21 cellular contexts compared by ENCODE assay signal in genomic region chr20:55472704-55473103, GRCh38.
DNase-seq lines count a peak whose midpoint lies in the region; TF ChIP-seq lines count a peak whose summit lies in the region.
"Had no signal": no experiment of that assay in that cellular context is flagged by ENCODE, and none has a peak within 500 bp of the region (broad histone marks: within the 10 kb centered on the region; RNA-seq: fewer than 3 reads in every experiment).

No MANE protein-coding gene starts in this region.

- no peaks in the 10 kb centered on the region for H3K79me2 ChIP-seq in OCI-LY7 (ENCODE audit: insufficient read depth, low read depth, low read length)

- TF ChIP-seq CTCF in OCI-LY7 (conservative IDR thresholded peaks at IDR 0.05; ENCODE audit: low read length) (no peak), epithelial cell of esophagus (IDR thresholded peaks at IDR 0.05; ENCODE audit: insufficient read depth, low read depth, low read length, missing control alignments) (no peak), adrenal gland (IDR thresholded peaks at IDR 0.05) (no peak)

- H3K4me1 ChIP-seq in OCI-LY7 (ENCODE audit: insufficient read depth, low read length, poor library complexity, severe bottlenecking) (no peaks in the 10 kb centered on the region), adrenal gland (replicated peaks in 1 of 2) (no peaks in the 10 kb centered on the region)
- H3K4me1 ChIP-seq: Caco-2, SJSA1 had no signal

- CTCF ChIA-PET in OCI-LY7 (lab: Charles Lee; ENCODE audit: unreplicated experiment): no interaction called here

- POLR2A ChIA-PET in OCI-LY7 (lab: Charles Lee): no interaction called here

- H3K4me2 ChIP-seq in OCI-LY7 (ENCODE audit: low read length): no peak overlapping the region
- H3K4me2 ChIP-seq: GM23338 had no signal

- BruUV-seq in OCI-LY7 (replicated peaks; lab: Mats Ljungman, UMichigan): no TSS peak

- no peaks in the 10 kb centered on the region for H3K27me3 ChIP-seq in adrenal gland
- H3K27me3 ChIP-seq: SJSA1 had no signal

- no peaks in the 10 kb centered on the region for H3K9me2 ChIP-seq in OCI-LY7 (ENCODE audit: insufficient read depth, low read length)

- no peaks in the 10 kb centered on the region for H3K9me3 ChIP-seq in OCI-LY7 (ENCODE audit: low read length)
- no peaks in the 10 kb centered on the region for H3K9me3 ChIP-seq in adrenal gland (replicated peaks in 1 of 3)
- H3K9me3 ChIP-seq: Caco-2, SJSA1 had no signal

- H3K36me3 ChIP-seq in OCI-LY7 (ENCODE audit: insufficient read depth, low read length) (no peaks in the 10 kb centered on the region), adrenal gland (replicated peaks in 1 of 2) (no peaks in the 10 kb centered on the region)
- H3K36me3 ChIP-seq: SJSA1 had no signal

- WGBS in adrenal gland, 4 donors: 54 to 70% (median 63%) methylated on average over 4 of the region's 4 CpGs

- no peak overlapping the region for H3K4me3 ChIP-seq in OCI-LY7 (ENCODE audit: low read depth, low read length, poor library complexity, severe bottlenecking)
- H3K4me3 ChIP-seq in epithelial cell of esophagus (ENCODE audit: low read length): no peak overlapping the region
- H3K4me3 ChIP-seq in adrenal gland: no peak overlapping the region
- H3K4me3 ChIP-seq: GM23338, SJSA1 had no signal

- DNase-seq in Daoy (ENCODE audit: low read depth) (peak; percentile 4), HT-29 (ENCODE audit: low spot score) (peak; percentile 33), OCI-LY7 (ENCODE audit: low spot score) (peak; percentile 4), epithelial cell of esophagus (ENCODE audit: low read depth) (peak; percentile 16), activated gamma-delta T cell treated with Interleukin-2 at 50 U/mL for 16 hours (no peak), occipital lobe (lab: John Stamatoyannopoulos, UW) (no peak), adrenal gland (no peak), NCI-H2196 (lab: John Stamatoyannopoulos, UW; ENCODE audit: unreplicated experiment) (no peak)
- DNase-seq: C1 segment of cervical spinal cord, Caco-2, DMS79, GDM1, IMR-90, MV-4-11, NCI-H1436 treated with DMSO at 0.1 percent for 48 hours, NCI-H2081, NCI-H2227 treated with DMSO at 0.1 percent for 48 hours, NCI-H69, RPMI8226 had no signal

- TF ChIP-seq POLR2A in adrenal gland (IDR thresholded peaks at IDR 0.05): no peak

- intact Hi-C loops in OCI-LY7 (cut with micrococcal nuclease; ENCODE audit: unreplicated experiment): no loop called here
- intact Hi-C loops in adrenal gland (cut with DNase I): no loop called here

- H2AFZ ChIP-seq in OCI-LY7 (ENCODE audit: low read length): no peak overlapping the region
- H2AFZ ChIP-seq: GM23338 had no signal

- H3K27ac ChIP-seq in OCI-LY7 (ENCODE audit: low read depth, low read length, poor library complexity, severe bottlenecking) (no peak overlapping the region), adrenal gland (no peak overlapping the region)
- H3K27ac ChIP-seq: SJSA1 had no signal

- H4K20me1 ChIP-seq in OCI-LY7 (ENCODE audit: insufficient read depth, low read length): no peaks in the 10 kb centered on the region

Comparison
In these comparisons a context has a peak if more than half of its experiments do, and no peak if none do; other contexts are left out.
1. DNase-seq: peak in Daoy (single experiment), HT-29 (single experiment), OCI-LY7 (single experiment) and epithelial cell of esophagus (single experiment); none in activated gamma-delta T cell treated with Interleukin-2 at 50 U/mL for 16 hours (single experiment), occipital lobe (single experiment), adrenal gland (0 of 7) and NCI-H2196 (single experiment).